Comparison of ENCODE assay signal across 23 cellular contexts in the genomic region with DNA sequence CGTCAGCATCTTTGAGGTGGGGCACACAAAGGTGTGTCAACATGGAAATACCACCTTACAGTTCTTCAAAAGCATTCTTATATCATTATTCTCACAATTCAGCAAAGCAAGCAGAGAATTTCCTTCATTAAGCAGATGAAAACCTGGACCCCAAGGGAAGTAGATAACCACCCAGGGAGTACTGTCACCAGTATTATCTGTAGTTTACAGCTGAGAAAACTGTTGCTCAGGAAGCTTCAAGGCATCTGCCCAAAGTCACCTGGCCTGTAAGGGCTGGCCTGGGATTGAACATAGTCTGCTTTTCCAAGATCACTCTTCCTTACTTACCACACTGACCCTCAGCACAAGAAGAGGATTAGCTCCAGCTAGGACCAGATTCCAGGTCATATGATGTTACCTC.
"Had no signal": no experiment of that assay in that cellular context is flagged by ENCODE, and none has a peak within 500 bp of the region (broad histone marks: within the 10 kb centered on the region; RNA-seq: fewer than 3 reads in every experiment).

No MANE protein-coding gene starts in this region.

- H3K27ac ChIP-seq: ascending aorta, body of pancreas, Peyer's patch had no signal

- H3K27ac Mint-ChIP-seq: activated B cell treated with CpG ODN at 0.5 μM for 24 hours; activated CD4-positive, alpha-beta memory T cell treated with anti-CD3 and anti-CD28 coated beads, Interleukin-2, amount 10 ng/mL, durations not matched to agents 7 days and 5 days; activated naive CD8-positive, alpha-beta T cell treated with anti-CD3 and anti-CD28 coated beads, Interleukin-2, amount 50 U/mL, for 24 hours; T-helper 1 cell treated with Interleukin-12 subunit alpha and Interleukin-12 subunit beta and Interleukin-4 antibody, amounts not matched to agents 30 μg/mL and 1 μg/mL, for 36 hours had no signal

- H3K4me1 ChIP-seq: ascending aorta, body of pancreas, Peyer's patch had no signal

- H3K4me1 Mint-ChIP-seq: activated B cell treated with CpG ODN at 0.5 μM for 24 hours had no signal

- H3K4me3 ChIP-seq: ascending aorta, body of pancreas, Peyer's patch had no signal

- H3K4me3 Mint-ChIP-seq: activated B cell treated with CpG ODN at 0.5 μM for 24 hours; activated CD4-positive, alpha-beta memory T cell treated with anti-CD3 and anti-CD28 coated beads, Interleukin-2, amount 10 ng/mL, durations not matched to agents 7 days and 5 days; activated naive CD8-positive, alpha-beta T cell treated with anti-CD3 and anti-CD28 coated beads, Interleukin-2, amount 50 U/mL, for 24 hours; T-helper 1 cell treated with Interleukin-12 subunit alpha and Interleukin-12 subunit beta and Interleukin-4 antibody, amounts not matched to agents 30 μg/mL and 1 μg/mL, for 36 hours had no signal

- H3K9me3 Mint-ChIP-seq: activated B cell treated with CpG ODN at 0.5 μM for 24 hours; activated CD4-positive, alpha-beta memory T cell treated with anti-CD3 and anti-CD28 coated beads, Interleukin-2, amount 10 ng/mL, durations not matched to agents 7 days and 5 days; activated naive CD4-positive, alpha-beta T cell treated with anti-CD3 and anti-CD28 coated beads, Interleukin-2, amount 50 U/mL, for 72 hours; activated naive CD8-positive, alpha-beta T cell treated with anti-CD3 and anti-CD28 coated beads, Interleukin-2, amount 50 U/mL, for 24 hours; T-helper 1 cell treated with Interleukin-12 subunit alpha and Interleukin-12 subunit beta and Interleukin-4 antibody, amounts not matched to agents 30 μg/mL and 1 μg/mL, for 36 hours had no signal

- H3K27me3 Mint-ChIP-seq: activated B cell treated with CpG ODN at 0.5 μM for 24 hours; activated CD4-positive, alpha-beta memory T cell treated with anti-CD3 and anti-CD28 coated beads, Interleukin-2, amount 10 ng/mL, durations not matched to agents 7 days and 5 days; activated naive CD8-positive, alpha-beta T cell treated with anti-CD3 and anti-CD28 coated beads, Interleukin-2, amount 50 U/mL, for 24 hours had no signal

- H3K9me3 ChIP-seq: ascending aorta, body of pancreas, Peyer's patch had no signal

- H3K27me3 ChIP-seq: ascending aorta, body of pancreas, Peyer's patch had no signal

- ATAC-seq: activated naive CD4-positive, alpha-beta T cell treated with anti-CD3 and anti-CD28 coated beads, Interleukin-2, amount 50 U/mL, for 72 hours; activated naive CD8-positive, alpha-beta T cell treated with anti-CD3 and anti-CD28 coated beads, Interleukin-2, amount 50 U/mL, for 24 hours; body of pancreas had no signal

- DNase-seq: activated B cell treated with CpG ODN at 0.5 μM for 24 hours; activated CD4-positive, alpha-beta memory T cell treated with anti-CD3 and anti-CD28 coated beads, Interleukin-2, amount 10 ng/mL, durations not matched to agents 7 days and 5 days; activated CD4-positive, alpha-beta T cell treated with anti-CD3 and anti-CD28 coated beads for 1 hour; activated CD4-positive, alpha-beta T cell treated with anti-CD3 and anti-CD28 coated beads, Interleukin-2, amount 50 U/mL, for 1 hour; activated effector memory CD4-positive, alpha-beta T cell treated with anti-CD3 and anti-CD28 coated beads, Interleukin-2, amount 50 U/mL, for 16 hours; activated naive CD4-positive, alpha-beta T cell treated with Interleukin-2 at 50 U/mL for 16 hours; activated naive CD8-positive, alpha-beta T cell treated with anti-CD3 and anti-CD28 coated beads, Interleukin-2, amount 50 U/mL, for 24 hours; activated T-cell treated with anti-CD3 and anti-CD28 coated beads for 4 hours; amniotic stem cell; body of pancreas; central memory CD4-positive, alpha-beta T cell; KBM-7; NCI-H1105 treated with DMSO at 0.1 percent for 48 hours; NCI-H146; NCI-H187 treated with DMSO at 0.1 percent for 48 hours; NCI-H2081 treated with DMSO at 0.1 percent for 48 hours; NCI-H446; NCI-H524; Peyer's patch; SHP77 had no signal
